ENCODE assay signal across 17 cellular contexts in genomic region chr2:28991021-28991420, GRCh38. TPM values are rescaled to one million over a fixed set of nuclear protein-coding genes. Genes with fewer than 3 reads are reported as not detected.
DNase-seq lines count a peak whose midpoint lies in the region; ATAC-seq and TF ChIP-seq lines count a peak whose summit lies in the region.
"Had no signal": no experiment of that assay in that cellular context is flagged by ENCODE, and none has a peak within 500 bp of the region (broad histone marks: within the 10 kb centered on the region; RNA-seq: fewer than 3 reads in every experiment).

No MANE protein-coding gene starts in this region.

- H2BK5ac ChIP-seq in mesenchymal stem cell (ENCODE audit: low read depth, low read length, poor library complexity, severe bottlenecking), result no peak overlapping the region

- no peak overlapping the region for H2BK12ac ChIP-seq in mesenchymal stem cell (ENCODE audit: low read length in 2 of 2)

- H3K36me3 ChIP-seq in esophagus (ENCODE audit: control insufficient read depth in 2 of 2, insufficient read depth in 2 of 2, low read length in 1 of 2) (no peaks in the 10 kb centered on the region), mesenchymal stem cell (ENCODE audit: control insufficient read depth in 1 of 2, insufficient read depth in 2 of 2, low read depth in 1 of 2, low read length in 2 of 2) (no peaks in the 10 kb centered on the region)
- no peaks in the 10 kb centered on the region for H3K36me3 ChIP-seq in naive thymus-derived CD4-positive, alpha-beta T cell (ENCODE audit: control insufficient read depth in 2 of 3, insufficient read depth in 3 of 3, low read length in 3 of 3)

- POLR2A ChIA-PET in naive thymus-derived CD4-positive, alpha-beta T cell (lab: Charles Lee), result no interaction called here

- WGBS in esophagus, 2 donors, result 40 to 58% methylated on average over 4 of the region's 4 CpGs
- 93% methylated on average over 3 of the region's 4 CpGs for WGBS in mesenchymal stem cell

- H3K4me2 ChIP-seq in mesenchymal stem cell (ENCODE audit: low read length, poor library complexity, severe bottlenecking), result no peak overlapping the region

- H3K4me3 ChIP-seq in esophagus (ENCODE audit: low read depth in 1 of 2, low read length in 2 of 2) (no peak overlapping the region), mesenchymal stem cell (ENCODE audit: insufficient read depth in 1 of 2, low read depth in 1 of 2, low read length in 2 of 2) (no peak overlapping the region)
- no peak overlapping the region for H3K4me3 ChIP-seq in naive thymus-derived CD4-positive, alpha-beta T cell (ENCODE audit: low read length)

- H3K4me3 Mint-ChIP-seq in naive thymus-derived CD4-positive, alpha-beta T cell, result no peak overlapping the region
- H3K4me3 Mint-ChIP-seq: activated CD4-positive, alpha-beta T cell treated with anti-CD3 and anti-CD28 coated beads, Interleukin-2, amount 10 ng/mL, durations not matched to agents 24 days and 14 days; activated T-cell treated with anti-CD3 and anti-CD28 coated beads, Interleukin-2, amount 50 U/mL, for 24 hours; stimulated activated naive CD8-positive, alpha-beta T cell treated with anti-CD3 and anti-CD28 coated beads, Interleukin-15, amount 100 ng/mL, for 72 hours had no signal

- H3K27ac Mint-ChIP-seq in naive thymus-derived CD4-positive, alpha-beta T cell, result no peak overlapping the region
- H3K27ac Mint-ChIP-seq: activated CD4-positive, alpha-beta T cell treated with anti-CD3 and anti-CD28 coated beads, Interleukin-2, amount 10 ng/mL, durations not matched to agents 24 days and 14 days; activated T-cell treated with anti-CD3 and anti-CD28 coated beads, Interleukin-2, amount 50 U/mL, for 24 hours had no signal

- H3K27me3 ChIP-seq in esophagus (ENCODE audit: control insufficient read depth in 1 of 2, insufficient read depth in 2 of 2, low read length in 2 of 2) (no peaks in the 10 kb centered on the region), mesenchymal stem cell (ENCODE audit: control insufficient read depth in 1 of 2, insufficient read depth in 1 of 2, low read length in 2 of 2) (peaks cover 3 to 49% of the 10 kb centered on the region in 2 experiments)
- H3K27me3 ChIP-seq in naive thymus-derived CD4-positive, alpha-beta T cell (ENCODE audit: control insufficient read depth in 2 of 2, insufficient read depth in 2 of 2, low read length in 2 of 2), result no peaks in the 10 kb centered on the region

- peak overlapping the region in 1 of 2 experiments; percentile 37 for H3K4ac ChIP-seq in mesenchymal stem cell (ENCODE audit: low read depth in 1 of 2, low read length in 2 of 2)

- H3K4me1 Mint-ChIP-seq in naive thymus-derived CD4-positive, alpha-beta T cell, result no peaks in the 10 kb centered on the region
- H3K4me1 Mint-ChIP-seq: activated CD4-positive, alpha-beta T cell treated with anti-CD3 and anti-CD28 coated beads, Interleukin-2, amount 10 ng/mL, durations not matched to agents 24 days and 14 days; stimulated activated naive CD8-positive, alpha-beta T cell treated with anti-CD3 and anti-CD28 coated beads, Interleukin-15, amount 100 ng/mL, for 72 hours had no signal

- no peaks in the 10 kb centered on the region for H3K79me1 ChIP-seq in mesenchymal stem cell (replicated peaks; ENCODE audit: low read length, poor library complexity, severe bottlenecking)

- H3K9ac ChIP-seq in mesenchymal stem cell (ENCODE audit: low read length), result no peak overlapping the region

- H3K9me3 Mint-ChIP-seq in naive thymus-derived CD4-positive, alpha-beta T cell, result peaks cover 0 to 2% (median 0%) of the 10 kb centered on the region in 11 donors
- H3K9me3 Mint-ChIP-seq: activated CD4-positive, alpha-beta T cell treated with anti-CD3 and anti-CD28 coated beads, Interleukin-2, amount 10 ng/mL, durations not matched to agents 24 days and 14 days; activated T-cell treated with anti-CD3 and anti-CD28 coated beads, Interleukin-2, amount 50 U/mL, for 24 hours; stimulated activated naive CD8-positive, alpha-beta T cell treated with anti-CD3 and anti-CD28 coated beads, Interleukin-15, amount 100 ng/mL, for 72 hours had no signal

- ATAC-seq in left cardiac atrium, result peak; percentile 50 to 77
- ATAC-seq in Right ventricle myocardium inferior, result no peak
- no peak for ATAC-seq in HG03565 (IDR thresholded peaks at IDR 0.05; ENCODE audit: unreplicated experiment)
- no peak for ATAC-seq in naive thymus-derived CD4-positive, alpha-beta T cell
- no peak for ATAC-seq in omental fat pad (ENCODE audit: low FRiP score)
- ATAC-seq: stimulated activated naive CD8-positive, alpha-beta T cell treated with anti-CD3 and anti-CD28 coated beads, Interleukin-15, amount 100 ng/mL, for 72 hours had no signal

- CTCF ChIA-PET in naive thymus-derived CD4-positive, alpha-beta T cell (lab: Charles Lee), result interaction anchor here (0.6 kb wide), 1 partner anchor 313 kb away, joined by 6 read pairs; no protein-coding TSS in a partner anchor

- H3K4me1 ChIP-seq in esophagus (ENCODE audit: control insufficient read depth in 2 of 2, insufficient read depth in 2 of 2, low read length in 1 of 2) (peaks cover 4 to 12% of the 10 kb centered on the region in 2 donors), mesenchymal stem cell (ENCODE audit: control insufficient read depth, insufficient read depth, low read depth, low read length) (peaks cover 4% of the 10 kb centered on the region)
- no peaks in the 10 kb centered on the region for H3K4me1 ChIP-seq in naive thymus-derived CD4-positive, alpha-beta T cell (ENCODE audit: control insufficient read depth in 2 of 2, insufficient read depth in 2 of 2, low read length in 2 of 2)

- H3K27me3 Mint-ChIP-seq in naive thymus-derived CD4-positive, alpha-beta T cell, result peaks cover 0 to 4% (median 0%) of the 10 kb centered on the region in 5 donors
- H3K27me3 Mint-ChIP-seq: activated T-cell treated with anti-CD3 and anti-CD28 coated beads, Interleukin-2, amount 50 U/mL, for 24 hours; stimulated activated naive CD8-positive, alpha-beta T cell treated with anti-CD3 and anti-CD28 coated beads, Interleukin-15, amount 100 ng/mL, for 72 hours had no signal

- no peak overlapping the region for H3K23ac ChIP-seq in mesenchymal stem cell (ENCODE audit: low read length in 2 of 2)

- H3K9me3 ChIP-seq in esophagus (ENCODE audit: control insufficient read depth in 2 of 2, insufficient read depth in 1 of 2, low read depth in 1 of 2, low read length in 1 of 2) (no peaks in the 10 kb centered on the region), mesenchymal stem cell (ENCODE audit: control insufficient read depth, low read length) (no peaks in the 10 kb centered on the region)
- H3K9me3 ChIP-seq in naive thymus-derived CD4-positive, alpha-beta T cell (ENCODE audit: control insufficient read depth in 2 of 3, low read length in 3 of 3), result no peaks in the 10 kb centered on the region

- no peak overlapping the region for H3K14ac ChIP-seq in mesenchymal stem cell (ENCODE audit: low read length in 2 of 2)

- no peak overlapping the region for H2AK5ac ChIP-seq in mesenchymal stem cell (ENCODE audit: low read length, severe bottlenecking)

- TF ChIP-seq CTCF in omental fat pad (IDR thresholded peaks at IDR 0.05), result no peak

- no peak overlapping the region for H2BK15ac ChIP-seq in mesenchymal stem cell (ENCODE audit: low read depth, poor library complexity, severe bottlenecking)

- H3K18ac ChIP-seq in mesenchymal stem cell (ENCODE audit: low read depth in 1 of 2, low read length in 2 of 2), result no peak overlapping the region

- intact Hi-C loops in left cardiac atrium (cut with DNase I), result no loop called here
- intact Hi-C loops in Right ventricle myocardium inferior (cut with DNase I), result no loop called here
- intact Hi-C loops in naive thymus-derived CD4-positive, alpha-beta T cell (cut with micrococcal nuclease), result no loop called here

- H3K36me3 Mint-ChIP-seq in naive thymus-derived CD4-positive, alpha-beta T cell, result no peaks in the 10 kb centered on the region

- H2AFZ ChIP-seq in mesenchymal stem cell (ENCODE audit: low read depth, low read length), result no peak overlapping the region

- H4K91ac ChIP-seq in mesenchymal stem cell (ENCODE audit: low read length), result no peak overlapping the region

- H4K8ac ChIP-seq in mesenchymal stem cell (ENCODE audit: low read length), result no peak overlapping the region

- DNase-seq in left cardiac atrium (peak; percentile 71), Right ventricle myocardium inferior (ENCODE audit: missing footprints) (no peak), mesenchymal stem cell (peak; percentile 29), omental fat pad (ENCODE audit: low spot score) (no peak), NCI-H82 treated with DMSO at 0.1 percent for 48 hours (lab: John Stamatoyannopoulos, UW; ENCODE audit: unreplicated experiment) (no peak)
- DNase-seq in naive thymus-derived CD4-positive, alpha-beta T cell, result no peak
- DNase-seq: 8988T; activated CD4-positive, alpha-beta T cell treated with anti-CD3 and anti-CD28 coated beads, Interleukin-2, amount 10 ng/mL, durations not matched to agents 24 days and 14 days; activated T-cell treated with anti-CD3 and anti-CD28 coated beads, Interleukin-2, amount 50 U/mL, for 24 hours; cortex of kidney; erythroblast; KG1; NCI-H1105 treated with DMSO at 0.1 percent for 48 hours; occipital lobe; stimulated activated naive CD8-positive, alpha-beta T cell treated with anti-CD3 and anti-CD28 coated beads, Interleukin-15, amount 100 ng/mL, for 72 hours had no signal

- H2BK120ac ChIP-seq in mesenchymal stem cell (ENCODE audit: low read depth, low read length), result no peak overlapping the region

- H3K27ac ChIP-seq in esophagus (ENCODE audit: low read depth in 2 of 2, low read length in 1 of 2), result peak overlapping the region; percentile 4 to 64
- no peak overlapping the region for H3K27ac ChIP-seq in mesenchymal stem cell (ENCODE audit: low read length, poor library complexity, severe bottlenecking)
- H3K27ac ChIP-seq in naive thymus-derived CD4-positive, alpha-beta T cell (ENCODE audit: low read depth, low read length), result no peak overlapping the region

RNA-seq across cellular contexts. Expression of gene TOGARAM2, which starts 9.9 kb away (rescaled TPM):
- total RNA-seq in left cardiac atrium, result 10 to 100 TPM; 15.5 to 24.8 TPM
- total RNA-seq in Right ventricle myocardium inferior, result 38.0 TPM
- polyA plus RNA-seq in esophagus, result 1 to 10 TPM in 1 of 2 donors, under 1 TPM in 1; 0.42 to 1.8 TPM
- polyA plus RNA-seq in mesenchymal stem cell (2013, experiment 1 of 2), result 0.06 TPM
- 0.08 TPM for polyA plus RNA-seq in mesenchymal stem cell (2013, experiment 2 of 2)
- total RNA-seq in naive thymus-derived CD4-positive, alpha-beta T cell, result 1 to 10 TPM in 4 of 5 experiments, under 1 TPM in 1; 0.97 to 4.9 (median 1.6) TPM
- polyA plus RNA-seq in naive thymus-derived CD4-positive, alpha-beta T cell, result under 1 TPM in 1 of 2 donors, not detected in 1; 0.58 TPM
- 10 to 100 TPM in 1 of 4 donors, 1 to 10 TPM in 1, under 1 TPM in 2; 0.19 to 10.4 (median 0.96) TPM for total RNA-seq in omental fat pad

Comparison
In these comparisons a context has a peak if more than half of its experiments do, and no peak if none do; other contexts are left out.
1. ATAC-seq: peak in left cardiac atrium (2 of 2); none in Right ventricle myocardium inferior (single experiment), HG03565 (single experiment), naive thymus-derived CD4-positive, alpha-beta T cell (single experiment) and omental fat pad (single experiment).
2. DNase-seq: peak in left cardiac atrium (single experiment) and mesenchymal stem cell (single experiment); none in Right ventricle myocardium inferior (single experiment), naive thymus-derived CD4-positive, alpha-beta T cell (0 of 9), omental fat pad (single experiment) and NCI-H82 treated with DMSO at 0.1 percent for 48 hours (single experiment).
3. H3K27ac ChIP-seq: peak in esophagus (2 of 2); none in mesenchymal stem cell (single experiment) and naive thymus-derived CD4-positive, alpha-beta T cell (single experiment).